In the genomic region with DNA sequence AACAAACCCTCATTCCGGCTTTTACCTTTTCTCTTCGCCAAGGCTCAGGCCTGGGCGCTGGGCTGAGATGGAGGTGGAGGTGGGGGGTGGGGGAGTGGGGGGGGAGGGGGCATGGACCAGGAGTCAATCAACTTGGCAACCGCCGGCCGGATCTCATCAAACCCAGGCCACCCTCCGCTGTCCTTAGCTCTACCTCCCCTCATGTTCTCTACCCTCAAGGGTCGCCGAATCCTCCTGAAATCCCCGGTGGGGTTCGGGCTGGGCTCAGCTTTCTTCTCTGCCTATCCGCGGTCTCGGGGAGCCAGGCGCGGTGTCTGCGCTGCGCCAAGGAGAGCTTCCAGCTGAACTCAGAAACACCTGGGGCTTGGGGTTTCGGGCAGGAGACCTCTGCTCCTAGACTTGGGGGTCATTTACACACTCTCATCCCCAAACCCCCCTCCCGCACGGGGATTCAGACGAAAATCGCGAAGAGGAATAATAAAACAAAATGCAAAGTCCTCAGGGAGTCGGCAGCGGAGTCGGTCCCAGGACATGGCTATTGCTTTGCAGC, we compare ENCODE assay signal across 16 cellular contexts. TPM values are rescaled to one million over a fixed set of nuclear protein-coding genes. Genes with fewer than 3 reads are reported as not detected.
DNase-seq lines count a peak whose midpoint lies in the region; TF ChIP-seq lines count a peak whose summit lies in the region.
"Had no signal": no experiment of that assay in that cellular context is flagged by ENCODE, and none has a peak within 500 bp of the region (broad histone marks: within the 10 kb centered on the region; RNA-seq: fewer than 3 reads in every experiment).

No MANE protein-coding gene starts in this region.

- H3K9ac ChIP-seq in neural cell (ENCODE audit: low read length), result peak overlapping the region; percentile 58

- H3K9me2 ChIP-seq in hepatocyte (replicated peaks; ENCODE audit: insufficient read depth) (no peaks in the 10 kb centered on the region), neural cell (ENCODE audit: insufficient read depth, low read length) (no peaks in the 10 kb centered on the region)

- TF ChIP-seq EP300 in neural cell (conservative IDR thresholded peaks at IDR 0.05; ENCODE audit: poor library complexity, severe bottlenecking), result no peak

- DNase-seq in COLO668 (lab: John Stamatoyannopoulos, UW; ENCODE audit: unreplicated experiment) (peak; percentile 36), HuH-7 (ENCODE audit: low spot score) (peak; percentile 52), hepatocyte (ENCODE audit: low spot score) (no peak), midbrain (lab: John Stamatoyannopoulos, UW) (no peak), Calu3 (no peak), right atrium auricular region (ENCODE audit: low spot score) (no peak)
- DNase-seq: activated CD4-positive, CD25-positive, alpha-beta regulatory T cell treated with anti-CD3 and anti-CD28 coated beads, Interleukin-2, amount 50 U/mL, for 72 hours; C1 segment of cervical spinal cord; hypothalamus; NCI-H146; PC-3; testis had no signal

- TF ChIP-seq CTCF in hepatocyte (IDR thresholded peaks at IDR 0.05; ENCODE audit: poor library complexity), result no peak
- TF ChIP-seq CTCF in neural cell (IDR thresholded peaks at IDR 0.05; ENCODE audit: poor library complexity, severe bottlenecking), result no peak
- TF ChIP-seq CTCF in Calu3 (IDR thresholded peaks at IDR 0.05; ENCODE audit: unreplicated experiment), result no peak
- no peak for TF ChIP-seq CTCF in right atrium auricular region (IDR thresholded peaks at IDR 0.05)

- 18% methylated on average over 27 of the region's 27 CpGs for WGBS in hepatocyte (ENCODE audit: low lambda C conversion rate, missing lambda C conversion rate)

- H3K4me1 ChIP-seq in hepatocyte (ENCODE audit: insufficient read depth) (peaks cover 17% of the 10 kb centered on the region), right atrium auricular region (peaks cover 0 to 71% of the 10 kb centered on the region in 2 donors)

- H3K27ac ChIP-seq in hepatocyte (no peak overlapping the region), neural cell (ENCODE audit: low read length) (no peak overlapping the region), right atrium auricular region (no peak overlapping the region)
- H3K27ac ChIP-seq: testis had no signal

- no peak overlapping the region for H3K27ac Mint-ChIP-seq in Calu3 (ENCODE audit: unreplicated experiment)
- H3K27ac Mint-ChIP-seq: dendritic cell treated with granulocyte-macrophage colony-stimulating factor and Interleukin-4, amounts not matched to agents 40 ng/mL and 50 ng/mL, for 4 days had no signal

- H3K27me3 ChIP-seq in hepatocyte (peaks cover 93% of the 10 kb centered on the region), neural cell (ENCODE audit: insufficient read depth, low read depth, low read length) (peaks cover 99% of the 10 kb centered on the region), right atrium auricular region (peaks cover 53 to 62% of the 10 kb centered on the region in 2 donors)

- H2AFZ ChIP-seq in hepatocyte (no peak overlapping the region), neural cell (ENCODE audit: low read depth, low read length) (no peak overlapping the region)

- H3F3A ChIP-seq in neural cell (ENCODE audit: insufficient read depth, low read length, poor library complexity, severe bottlenecking), result no peaks in the 10 kb centered on the region

- no peaks in the 10 kb centered on the region for H3K4me1 Mint-ChIP-seq in Calu3 (ENCODE audit: low read depth, unreplicated experiment)

- H4K20me1 ChIP-seq in hepatocyte (ENCODE audit: insufficient read depth, poor library complexity, severe bottlenecking) (no peaks in the 10 kb centered on the region), neural cell (ENCODE audit: insufficient read depth) (no peaks in the 10 kb centered on the region)

- H3K9me3 ChIP-seq in hepatocyte (ENCODE audit: low read depth), result no peaks in the 10 kb centered on the region
- H3K9me3 ChIP-seq in neural cell (ENCODE audit: low read length), result peaks cover 6% of the 10 kb centered on the region
- H3K9me3 ChIP-seq in right atrium auricular region, result no peaks in the 10 kb centered on the region
- H3K9me3 ChIP-seq: testis had no signal

- H3K4me3 ChIP-seq in hepatocyte, result no peak overlapping the region
- H3K4me3 ChIP-seq in neural cell (ENCODE audit: low read length), result peak overlapping the region; percentile 77
- no peak overlapping the region for H3K4me3 ChIP-seq in right atrium auricular region
- H3K4me3 ChIP-seq: testis had no signal

- CTCF ChIA-PET in Calu3 (lab: Charles Lee), result no interaction called here

- H3K27me3 Mint-ChIP-seq in Calu3 (ENCODE audit: unreplicated experiment), result peaks cover 54% of the 10 kb centered on the region

- H3K36me3 ChIP-seq in hepatocyte (replicated peaks; ENCODE audit: insufficient read depth, low read depth) (no peaks in the 10 kb centered on the region), neural cell (ENCODE audit: insufficient read depth, low read length) (no peaks in the 10 kb centered on the region), right atrium auricular region (no peaks in the 10 kb centered on the region)

- H3K9me3 Mint-ChIP-seq in Calu3 (ENCODE audit: low read depth, unreplicated experiment), result no peaks in the 10 kb centered on the region
- H3K9me3 Mint-ChIP-seq: dendritic cell treated with granulocyte-macrophage colony-stimulating factor and Interleukin-4, amounts not matched to agents 40 ng/mL and 50 ng/mL, for 4 days had no signal

- no peak overlapping the region for H3K4me3 Mint-ChIP-seq in Calu3 (ENCODE audit: low read depth, unreplicated experiment)
- H3K4me3 Mint-ChIP-seq: dendritic cell treated with granulocyte-macrophage colony-stimulating factor and Interleukin-4, amounts not matched to agents 40 ng/mL and 50 ng/mL, for 4 days had no signal

- no TSS peak for BruUV-seq in Calu3 (replicated peaks; lab: Mats Ljungman, UMichigan)

- no peak for TF ChIP-seq RAD21 in neural cell (conservative IDR thresholded peaks at IDR 0.05)

- H3K79me2 ChIP-seq in hepatocyte, result no peaks in the 10 kb centered on the region
- H3K79me2 ChIP-seq in neural cell (replicated peaks; ENCODE audit: insufficient read depth, low read length), result no peaks in the 10 kb centered on the region

- peaks cover 26% of the 10 kb centered on the region for H3K36me3 Mint-ChIP-seq in Calu3 (ENCODE audit: insufficient read depth, unreplicated experiment)

- intact Hi-C loops in Calu3 (cut with micrococcal nuclease; ENCODE audit: unreplicated experiment), result loop anchor here (10.0 kb wide), 2 partner anchors 587 to 667 kb away; no protein-coding TSS in a partner anchor

- H3K4me2 ChIP-seq in hepatocyte (peak overlapping the region; percentile 20), neural cell (ENCODE audit: low read length) (no peak overlapping the region)

TF ChIP-seq in neural cell, 6 proteins besides CTCF, POLR2A, EP300 and RAD21:
- TF ChIP-seq EZH2 (IDR thresholded peaks at IDR 0.05; ENCODE audit: borderline replicate concordance, insufficient read depth, low read length, poor library complexity, severe bottlenecking) (no peak), TAF1 (IDR thresholded peaks at IDR 0.05; ENCODE audit: low read depth) (no peak), MXI1 (conservative IDR thresholded peaks at IDR 0.05; ENCODE audit: poor library complexity, severe bottlenecking) (no peak), POLR2AphosphoS5 (IDR thresholded peaks at IDR 0.05) (no peak), SMC3 (conservative IDR thresholded peaks at IDR 0.05; ENCODE audit: poor library complexity) (no peak)
- TF ChIP-seq, protein P1, sequence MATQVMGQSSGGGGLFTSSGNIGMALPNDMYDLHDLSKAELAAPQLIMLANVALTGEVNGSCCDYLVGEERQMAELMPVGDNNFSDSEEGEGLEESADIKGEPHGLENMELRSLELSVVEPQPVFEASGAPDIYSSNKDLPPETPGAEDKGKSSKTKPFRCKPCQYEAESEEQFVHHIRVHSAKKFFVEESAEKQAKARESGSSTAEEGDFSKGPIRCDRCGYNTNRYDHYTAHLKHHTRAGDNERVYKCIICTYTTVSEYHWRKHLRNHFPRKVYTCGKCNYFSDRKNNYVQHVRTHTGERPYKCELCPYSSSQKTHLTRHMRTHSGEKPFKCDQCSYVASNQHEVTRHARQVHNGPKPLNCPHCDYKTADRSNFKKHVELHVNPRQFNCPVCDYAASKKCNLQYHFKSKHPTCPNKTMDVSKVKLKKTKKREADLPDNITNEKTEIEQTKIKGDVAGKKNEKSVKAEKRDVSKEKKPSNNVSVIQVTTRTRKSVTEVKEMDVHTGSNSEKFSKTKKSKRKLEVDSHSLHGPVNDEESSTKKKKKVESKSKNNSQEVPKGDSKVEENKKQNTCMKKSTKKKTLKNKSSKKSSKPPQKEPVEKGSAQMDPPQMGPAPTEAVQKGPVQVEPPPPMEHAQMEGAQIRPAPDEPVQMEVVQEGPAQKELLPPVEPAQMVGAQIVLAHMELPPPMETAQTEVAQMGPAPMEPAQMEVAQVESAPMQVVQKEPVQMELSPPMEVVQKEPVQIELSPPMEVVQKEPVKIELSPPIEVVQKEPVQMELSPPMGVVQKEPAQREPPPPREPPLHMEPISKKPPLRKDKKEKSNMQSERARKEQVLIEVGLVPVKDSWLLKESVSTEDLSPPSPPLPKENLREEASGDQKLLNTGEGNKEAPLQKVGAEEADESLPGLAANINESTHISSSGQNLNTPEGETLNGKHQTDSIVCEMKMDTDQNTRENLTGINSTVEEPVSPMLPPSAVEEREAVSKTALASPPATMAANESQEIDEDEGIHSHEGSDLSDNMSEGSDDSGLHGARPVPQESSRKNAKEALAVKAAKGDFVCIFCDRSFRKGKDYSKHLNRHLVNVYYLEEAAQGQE (IDR thresholded peaks at IDR 0.05; ENCODE audit: borderline replicate concordance), result no peak

RNA-seq across cellular contexts. Expression of a gene that starts 2.5 kb away (rescaled TPM):
- 9.5 and 15.2 TPM in 2 replicates for total RNA-seq in hepatocyte
- 3.9 and 5.9 TPM in 2 replicates for polyA plus RNA-seq in hepatocyte
- polyA plus RNA-seq in neural cell, result 1.2 and 3.4 TPM in 2 replicates
- polyA minus RNA-seq in neural cell, result 6.8 and 25.6 TPM in 2 replicates
- 0.91 and 1.1 TPM in 2 replicates for total RNA-seq in Calu3 (2022)
- not detected for total RNA-seq in right atrium auricular region
- total RNA-seq: mammary epithelial cell, PC-3, posterior vena cava had no signal
- polyA plus RNA-seq: mammary epithelial cell had no signal

Comparison
In these comparisons a context has a peak if more than half of its experiments do, and no peak if none do; other contexts are left out.
1. DNase-seq: peak in COLO668 (single experiment) and HuH-7 (single experiment); none in hepatocyte (single experiment), midbrain (single experiment), Calu3 (single experiment) and right atrium auricular region (single experiment).